ENCODE assay signal across 9 cellular contexts in genomic region chr2:14633031-14633430, GRCh38. TPM values are rescaled to one million over a fixed set of nuclear protein-coding genes. Genes with fewer than 3 reads are reported as not detected.
DNase-seq lines count a peak whose midpoint lies in the region; ATAC-seq, FAIRE-seq and TF ChIP-seq lines count a peak whose summit lies in the region.
"Had no signal": no experiment of that assay in that cellular context is flagged by ENCODE, and none has a peak within 500 bp of the region (broad histone marks: within the 10 kb centered on the region; RNA-seq: fewer than 3 reads in every experiment).

No MANE protein-coding gene starts in this region.

- ATAC-seq in A549 (peak; percentile 7 to 11; a peak in 3 of 6 replicates), GM19035 (IDR thresholded peaks at IDR 0.05; ENCODE audit: unreplicated experiment) (no peak)

- WGBS in A549 (ENCODE audit: missing lambda C conversion rate), result 12% methylated on average over 14 of the region's 14 CpGs
- WGBS in mesodermal cell (ENCODE audit: insufficient coverage in 2 of 2), 2 experiments, result 6 to 7% methylated on average over 13 of the region's 14 CpGs

- FAIRE-seq in A549 (lab: Jason Lieb, UNC), result no peak
- FAIRE-seq in HTR-8/SVneo (lab: Jason Lieb, UNC), result peak; percentile 26
- FAIRE-seq: TTC549 had no signal

- H3K4me2 ChIP-seq in A549, result peak overlapping the region; percentile 77

- no peak for TF ChIP-seq RAD21 in A549 (conservative IDR thresholded peaks at IDR 0.05 in 1 of 2, IDR thresholded peaks at IDR 0.05 in 1 of 2)

- H3K9me3 ChIP-seq in A549 (no peaks in the 10 kb centered on the region; the same call in 2 of the 3 replicates), mesodermal cell (ENCODE audit: control insufficient read depth, low read length) (no peaks in the 10 kb centered on the region)

- DNase-seq in A549 (ENCODE audit: low read depth in 1 of 2, low spot score in 1 of 2) (no peak), HTR-8/SVneo (ENCODE audit: insufficient read length, low spot score) (no peak), dermis blood vessel endothelial cell (peak; percentile 5), SKM-1 treated with dmso at 0.1 percent for 144 hours (lab: John Stamatoyannopoulos, UW; ENCODE audit: unreplicated experiment) (no peak), GDM1 (lab: John Stamatoyannopoulos, UW) (no peak)
- no peak for DNase-seq in activated CD4-positive, alpha-beta T cell treated with anti-CD3 and anti-CD28 coated beads for 4 hours

- H3K36me3 ChIP-seq in mesodermal cell (ENCODE audit: control insufficient read depth, insufficient read depth, low read length), result no peaks in the 10 kb centered on the region

- CTCF ChIA-PET in A549 (lab: Yijun Ruan, JAX), result interaction anchor here (1.7 kb wide), 1 partner anchor 8 kb away, joined by 4 read pairs; no protein-coding TSS in a partner anchor

- H3K4me1 ChIP-seq in A549, result peaks cover 16% of the 10 kb centered on the region
- H3K4me1 ChIP-seq in mesodermal cell (ENCODE audit: control insufficient read depth, insufficient read depth, low read length, poor library complexity, severe bottlenecking), result peaks cover 6% of the 10 kb centered on the region

- H3K4me3 ChIP-seq in A549 (peak overlapping the region; percentile 34; the same call in 2 of the 3 replicates), mesodermal cell (ENCODE audit: extremely low read depth, insufficient read depth, low read length, poor library complexity, severe bottlenecking) (peak overlapping the region; percentile 51)

- no peak for TF ChIP-seq POLR2A in A549 (IDR thresholded peaks at IDR 0.05; ENCODE audit: low read length)

- POLR2A ChIA-PET in A549 (lab: Yijun Ruan, JAX), result no interaction called here

- TF ChIP-seq CTCF in A549 (IDR thresholded peaks at IDR 0.05), result no peak

- no peak for TF ChIP-seq EP300 in A549 (IDR thresholded peaks at IDR 0.05)

- H3K27ac ChIP-seq in A549, result no peak overlapping the region
- H3K27ac ChIP-seq in mesodermal cell (ENCODE audit: low read depth, low read length, severe bottlenecking), result no peak overlapping the region

TF ChIP-seq in A549, 52 proteins besides CTCF, POLR2A, EP300 and RAD21:
- no peak for TF ChIP-seq MYC (IDR thresholded peaks at IDR 0.05; ENCODE audit: borderline replicate concordance, low read length)
- TF ChIP-seq, protein P1, sequence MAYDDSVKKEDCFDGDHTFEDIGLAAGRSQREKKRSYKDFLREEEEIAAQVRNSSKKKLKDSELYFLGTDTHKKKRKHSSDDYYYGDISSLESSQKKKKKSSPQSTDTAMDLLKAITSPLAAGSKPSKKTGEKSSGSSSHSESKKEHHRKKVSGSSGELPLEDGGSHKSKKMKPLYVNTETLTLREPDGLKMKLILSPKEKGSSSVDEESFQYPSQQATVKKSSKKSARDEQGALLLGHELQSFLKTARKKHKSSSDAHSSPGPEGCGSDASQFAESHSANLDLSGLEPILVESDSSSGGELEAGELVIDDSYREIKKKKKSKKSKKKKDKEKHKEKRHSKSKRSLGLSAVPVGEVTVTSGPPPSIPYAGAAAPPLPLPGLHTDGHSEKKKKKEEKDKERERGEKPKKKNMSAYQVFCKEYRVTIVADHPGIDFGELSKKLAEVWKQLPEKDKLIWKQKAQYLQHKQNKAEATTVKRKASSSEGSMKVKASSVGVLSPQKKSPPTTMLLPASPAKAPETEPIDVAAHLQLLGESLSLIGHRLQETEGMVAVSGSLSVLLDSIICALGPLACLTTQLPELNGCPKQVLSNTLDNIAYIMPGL (CRISPR knock-in tag; IDR thresholded peaks at IDR 0.05; ENCODE audit: borderline replicate concordance), result no peak

RNA-seq across cellular contexts. Expression of gene LRATD1, which starts 0.5 kb away (rescaled TPM):
- polyA plus RNA-seq in A549 (2011; rRNA removed) (0.05 and 0.13 TPM in 2 replicates), A549 (2017; fragmentation: RNase III; extraction: RNeasy Plus Mini Kit Qiagen cat#74134 plus additional on column Dnase treatment) (not detected in 3 replicates)
- polyA plus RNA-seq in A549 (2012; cell fraction: cytosol; rRNA removed), result 0.01 TPM in 2 replicates
- 0.02 and 0.04 TPM in 2 replicates for polyA plus RNA-seq in A549 (2012; cell fraction: nucleus; rRNA removed)
- polyA minus RNA-seq in A549 (2011; rRNA and poly(A)+ RNA removed), result not detected in 2 replicates
- 1.7 and 2.4 TPM in 2 replicates for total RNA-seq in dermis blood vessel endothelial cell
- polyA plus RNA-seq in mesodermal cell (2013, experiment 1 of 2), result 8.0 TPM
- 6.3 TPM for polyA plus RNA-seq in mesodermal cell (2013, experiment 2 of 2)
